19 cellular contexts compared by ENCODE assay signal in the genomic region with DNA sequence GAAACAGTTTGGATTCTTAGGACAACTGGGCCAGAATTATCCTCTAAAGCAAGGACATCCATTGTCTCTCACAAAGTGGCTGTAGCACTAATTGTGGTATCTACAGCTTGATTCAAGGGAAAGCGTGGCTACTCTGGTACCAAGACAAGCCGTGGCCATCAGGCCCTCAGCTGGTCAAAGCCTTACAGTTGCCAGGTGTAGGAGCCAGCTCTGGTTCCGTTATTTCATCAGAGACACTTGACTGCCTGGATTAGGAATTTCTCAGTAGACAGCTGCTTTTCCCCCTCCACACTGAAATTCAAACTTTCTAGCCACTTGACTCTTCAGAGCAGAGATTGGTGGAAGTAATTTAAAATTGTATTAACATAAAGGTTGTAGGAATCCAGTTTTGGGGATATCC.
DNase-seq lines count a peak whose midpoint lies in the region; ATAC-seq, FAIRE-seq and TF ChIP-seq lines count a peak whose summit lies in the region.
"Had no signal": no experiment of that assay in that cellular context is flagged by ENCODE, and none has a peak within 500 bp of the region (broad histone marks: within the 10 kb centered on the region; RNA-seq: fewer than 3 reads in every experiment).

No MANE protein-coding gene starts in this region.

- no peak overlapping the region for H3K56ac ChIP-seq in mesendoderm (ENCODE audit: low read length)

- H2BK5ac ChIP-seq in mesendoderm (ENCODE audit: low read length): no peak overlapping the region

- no peaks in the 10 kb centered on the region; the same call in 1 of the 2 replicates for H4K20me1 ChIP-seq in GM23338 (replicated peaks; ENCODE audit: insufficient read depth)
- H4K20me1 ChIP-seq in neural cell (ENCODE audit: insufficient read depth): no peaks in the 10 kb centered on the region
- H4K20me1 ChIP-seq: BLaER1 had no signal

- no CpG with 5 or more reads among the region's 3 CpGs for WGBS in mesendoderm (ENCODE audit: extremely low coverage, insufficient coverage, low lambda C conversion rate)
- 91 to 99% (median 93%) methylated on average over 3 of the region's 3 CpGs for WGBS in small intestine, 3 donors

- H2AFZ ChIP-seq in GM23338 (no peak overlapping the region), neural cell (ENCODE audit: low read depth, low read length) (no peak overlapping the region)
- H2AFZ ChIP-seq: GM23248 had no signal

- no peak for ATAC-seq in GM23338
- ATAC-seq in GM19395 (IDR thresholded peaks at IDR 0.05; ENCODE audit: unreplicated experiment): no peak
- ATAC-seq: GM12878 had no signal

- no peak for TF ChIP-seq EP300 in neural cell (conservative IDR thresholded peaks at IDR 0.05; ENCODE audit: poor library complexity, severe bottlenecking)

- H3F3A ChIP-seq in GM23338 (replicated peaks; ENCODE audit: low read depth) (peaks cover 6% of the 10 kb centered on the region; the same call in 1 of the 2 replicates), neural cell (ENCODE audit: insufficient read depth, low read length, poor library complexity, severe bottlenecking) (no peaks in the 10 kb centered on the region)

- no peaks in the 10 kb centered on the region for H3K9me3 Mint-ChIP-seq in GM23338
- H3K9me3 Mint-ChIP-seq: CD4-positive, alpha-beta memory T cell had no signal

- no peak overlapping the region for H3K4me3 Mint-ChIP-seq in GM23338
- H3K4me3 Mint-ChIP-seq: CD14-positive monocyte; CD4-positive, alpha-beta memory T cell had no signal

- no peak overlapping the region for H4K5ac ChIP-seq in mesendoderm (ENCODE audit: low read length)

- FAIRE-seq in small intestine (lab: Jason Lieb, UNC): no peak
- FAIRE-seq: GM12878, H54 had no signal

- peak overlapping the region; percentile 54; the same call in 1 of the 2 replicates for H3K27ac Mint-ChIP-seq in GM23338
- H3K27ac Mint-ChIP-seq: CD4-positive, alpha-beta memory T cell had no signal

- H3K9ac ChIP-seq in mesendoderm (ENCODE audit: low read length) (no peak overlapping the region), neural cell (ENCODE audit: low read length) (peak overlapping the region; percentile 24)
- H3K9ac ChIP-seq: BLaER1, GM23248 had no signal

- H2BK15ac ChIP-seq in mesendoderm (replicated peaks; ENCODE audit: low read depth): no peak overlapping the region

- H3K18ac ChIP-seq in mesendoderm (ENCODE audit: low read length): no peak overlapping the region

- H2AK5ac ChIP-seq in mesendoderm (ENCODE audit: low read length): no peak overlapping the region

- no peak overlapping the region for H3K4me2 ChIP-seq in GM23338
- no peak overlapping the region for H3K4me2 ChIP-seq in mesendoderm (ENCODE audit: low read length)
- H3K4me2 ChIP-seq in neural cell (ENCODE audit: low read length): no peak overlapping the region
- H3K4me2 ChIP-seq: BLaER1 had no signal

- peaks cover 17% of the 10 kb centered on the region for H3K36me3 ChIP-seq in GM23338 (ENCODE audit: insufficient read depth)
- peaks cover 6% of the 10 kb centered on the region for H3K36me3 ChIP-seq in mesendoderm (ENCODE audit: control insufficient read depth, insufficient read depth, low read length)
- H3K36me3 ChIP-seq in neural cell (ENCODE audit: insufficient read depth, low read length): peaks cover 3% of the 10 kb centered on the region
- peaks cover 2 to 21% of the 10 kb centered on the region in 2 donors for H3K36me3 ChIP-seq in small intestine (ENCODE audit: control insufficient read depth in 2 of 2, insufficient read depth in 2 of 2, low read length in 2 of 2)

- H3K79me1 ChIP-seq in mesendoderm (ENCODE audit: low read length): no peaks in the 10 kb centered on the region

- H3K36me3 Mint-ChIP-seq in GM23338 (ENCODE audit: low read depth): peaks cover 64% of the 10 kb centered on the region

- no peak overlapping the region for H3K4ac ChIP-seq in mesendoderm (ENCODE audit: low read depth, low read length)

- H3K27me3 ChIP-seq in GM23338 (ENCODE audit: insufficient read depth): no peaks in the 10 kb centered on the region
- no peaks in the 10 kb centered on the region for H3K27me3 ChIP-seq in mesendoderm (ENCODE audit: insufficient read depth, low read length, poor library complexity)
- no peaks in the 10 kb centered on the region for H3K27me3 ChIP-seq in neural cell (ENCODE audit: insufficient read depth, low read depth, low read length)
- no peaks in the 10 kb centered on the region for H3K27me3 ChIP-seq in small intestine (ENCODE audit: control insufficient read depth in 2 of 2, insufficient read depth in 2 of 2, low read length in 2 of 2)
- H3K27me3 ChIP-seq: BLaER1 had no signal

- H3K9me3 ChIP-seq in neural cell (ENCODE audit: low read length): no peaks in the 10 kb centered on the region
- no peaks in the 10 kb centered on the region for H3K9me3 ChIP-seq in small intestine (ENCODE audit: control insufficient read depth, low read depth)

- no peak overlapping the region for H3K23ac ChIP-seq in mesendoderm (ENCODE audit: low read length)

- H3K4me3 ChIP-seq in GM23338: no peak overlapping the region
- H3K4me3 ChIP-seq in mesendoderm (ENCODE audit: low read length): no peak overlapping the region
- H3K4me3 ChIP-seq in neural cell (ENCODE audit: low read length): no peak overlapping the region
- H3K4me3 ChIP-seq in small intestine (ENCODE audit: low read depth in 1 of 2, low read length in 2 of 2): no peak overlapping the region
- H3K4me3 ChIP-seq: BLaER1, GM12878, GM23248 had no signal

- H3K4me1 ChIP-seq in GM23338 (ENCODE audit: insufficient read depth) (no peaks in the 10 kb centered on the region; the same call in 1 of the 2 replicates), mesendoderm (ENCODE audit: control insufficient read depth, low read depth, low read length) (no peaks in the 10 kb centered on the region), small intestine (ENCODE audit: control insufficient read depth in 2 of 2, insufficient read depth in 1 of 2, low read depth in 1 of 2, low read length in 1 of 2) (no peaks in the 10 kb centered on the region)

- H3K27ac ChIP-seq in GM23338 (ENCODE audit: low read depth) (0 out of 2 replicates have a peak overlapping the region, but pooled peaks have one; percentile 60), mesendoderm (ENCODE audit: low read depth, low read length) (peak overlapping the region; percentile 5), neural cell (ENCODE audit: low read length) (peak overlapping the region; percentile 71), small intestine (ENCODE audit: low read depth in 1 of 2, low read length in 1 of 2) (no peak overlapping the region)
- H3K27ac ChIP-seq: BLaER1, GM23248, HL-60 had no signal

- no peaks in the 10 kb centered on the region for H3K27me3 Mint-ChIP-seq in GM23338 (ENCODE audit: insufficient read depth, low read depth, poor library complexity)
- H3K27me3 Mint-ChIP-seq: CD4-positive, alpha-beta memory T cell had no signal

- no peak overlapping the region for H2BK120ac ChIP-seq in mesendoderm (ENCODE audit: low read depth, low read length)

- H3K79me2 ChIP-seq in GM23338 (replicated peaks; ENCODE audit: insufficient read depth) (no peaks in the 10 kb centered on the region), mesendoderm (ENCODE audit: control insufficient read depth, insufficient read depth, low read length) (no peaks in the 10 kb centered on the region), neural cell (replicated peaks; ENCODE audit: insufficient read depth, low read length) (no peaks in the 10 kb centered on the region)

- H3K9me2 ChIP-seq in GM23338 (ENCODE audit: insufficient read depth) (no peaks in the 10 kb centered on the region), neural cell (ENCODE audit: insufficient read depth, low read length) (no peaks in the 10 kb centered on the region)

- DNase-seq in NCI-H1417 (lab: John Stamatoyannopoulos, UW): peak in 2 of 3 experiments; percentile 24 to 51
- DNase-seq in NCI-H1417 treated with DMSO at 0.1 percent for 48 hours (lab: John Stamatoyannopoulos, UW): no peak
- no peak for DNase-seq in GM23338 (ENCODE audit: low spot score)
- DNase-seq in mesendoderm: no peak
- DNase-seq in NCI-H1436 (lab: John Stamatoyannopoulos, UW): no peak
- DNase-seq in small intestine: no peak
- DNase-seq: 8988T; CD4-positive, alpha-beta memory T cell; DND-41; EL; GM23248; HCEC 1CT had no signal

- H4K8ac ChIP-seq in mesendoderm (ENCODE audit: low read depth, low read length): no peak overlapping the region

- TF ChIP-seq RAD21 in neural cell (conservative IDR thresholded peaks at IDR 0.05): no peak

- no peak for TF ChIP-seq CTCF in GM23338 (conservative IDR thresholded peaks at IDR 0.05; ENCODE audit: low read depth in 2 of 2)
- TF ChIP-seq CTCF in neural cell (IDR thresholded peaks at IDR 0.05; ENCODE audit: poor library complexity, severe bottlenecking): no peak

- peaks cover 25% of the 10 kb centered on the region for H3K4me1 Mint-ChIP-seq in GM23338
- H3K4me1 Mint-ChIP-seq: CD14-positive monocyte; CD4-positive, alpha-beta memory T cell had no signal

TF ChIP-seq in GM23338, 12 proteins besides CTCF, POLR2A, EP300 and RAD21 (continues in another document):
- no peak for TF ChIP-seq EZH2phosphoT487 (IDR thresholded peaks at IDR 0.05; ENCODE audit: unreplicated experiment)
- no peak for TF ChIP-seq POLR2AphosphoS5 (IDR thresholded peaks at IDR 0.05; ENCODE audit: low read depth)
- no peak for TF ChIP-seq ETS1 (IDR thresholded peaks at IDR 0.05)
- no peak for TF ChIP-seq ZNF331 (CRISPR knock-in tag; IDR thresholded peaks at IDR 0.05; ENCODE audit: low read depth)

TF ChIP-seq in neural cell, 6 proteins besides CTCF, POLR2A, EP300 and RAD21:
- TF ChIP-seq, protein P1, sequence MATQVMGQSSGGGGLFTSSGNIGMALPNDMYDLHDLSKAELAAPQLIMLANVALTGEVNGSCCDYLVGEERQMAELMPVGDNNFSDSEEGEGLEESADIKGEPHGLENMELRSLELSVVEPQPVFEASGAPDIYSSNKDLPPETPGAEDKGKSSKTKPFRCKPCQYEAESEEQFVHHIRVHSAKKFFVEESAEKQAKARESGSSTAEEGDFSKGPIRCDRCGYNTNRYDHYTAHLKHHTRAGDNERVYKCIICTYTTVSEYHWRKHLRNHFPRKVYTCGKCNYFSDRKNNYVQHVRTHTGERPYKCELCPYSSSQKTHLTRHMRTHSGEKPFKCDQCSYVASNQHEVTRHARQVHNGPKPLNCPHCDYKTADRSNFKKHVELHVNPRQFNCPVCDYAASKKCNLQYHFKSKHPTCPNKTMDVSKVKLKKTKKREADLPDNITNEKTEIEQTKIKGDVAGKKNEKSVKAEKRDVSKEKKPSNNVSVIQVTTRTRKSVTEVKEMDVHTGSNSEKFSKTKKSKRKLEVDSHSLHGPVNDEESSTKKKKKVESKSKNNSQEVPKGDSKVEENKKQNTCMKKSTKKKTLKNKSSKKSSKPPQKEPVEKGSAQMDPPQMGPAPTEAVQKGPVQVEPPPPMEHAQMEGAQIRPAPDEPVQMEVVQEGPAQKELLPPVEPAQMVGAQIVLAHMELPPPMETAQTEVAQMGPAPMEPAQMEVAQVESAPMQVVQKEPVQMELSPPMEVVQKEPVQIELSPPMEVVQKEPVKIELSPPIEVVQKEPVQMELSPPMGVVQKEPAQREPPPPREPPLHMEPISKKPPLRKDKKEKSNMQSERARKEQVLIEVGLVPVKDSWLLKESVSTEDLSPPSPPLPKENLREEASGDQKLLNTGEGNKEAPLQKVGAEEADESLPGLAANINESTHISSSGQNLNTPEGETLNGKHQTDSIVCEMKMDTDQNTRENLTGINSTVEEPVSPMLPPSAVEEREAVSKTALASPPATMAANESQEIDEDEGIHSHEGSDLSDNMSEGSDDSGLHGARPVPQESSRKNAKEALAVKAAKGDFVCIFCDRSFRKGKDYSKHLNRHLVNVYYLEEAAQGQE (IDR thresholded peaks at IDR 0.05; ENCODE audit: borderline replicate concordance): no peak

Comparison
In these comparisons a context has a peak if more than half of its experiments do, and no peak if none do; other contexts are left out.
1. DNase-seq: peak in NCI-H1417 (2 of 3); none in NCI-H1417 treated with DMSO at 0.1 percent for 48 hours (single experiment), GM23338 (single experiment), mesendoderm (single experiment), NCI-H1436 (single experiment) and small intestine (single experiment).
2. H3K27ac ChIP-seq: peak in GM23338 (single experiment), mesendoderm (single experiment) and neural cell (single experiment); none in small intestine (0 of 2).